ENCODE assay signal across 10 cellular contexts in the genomic region with DNA sequence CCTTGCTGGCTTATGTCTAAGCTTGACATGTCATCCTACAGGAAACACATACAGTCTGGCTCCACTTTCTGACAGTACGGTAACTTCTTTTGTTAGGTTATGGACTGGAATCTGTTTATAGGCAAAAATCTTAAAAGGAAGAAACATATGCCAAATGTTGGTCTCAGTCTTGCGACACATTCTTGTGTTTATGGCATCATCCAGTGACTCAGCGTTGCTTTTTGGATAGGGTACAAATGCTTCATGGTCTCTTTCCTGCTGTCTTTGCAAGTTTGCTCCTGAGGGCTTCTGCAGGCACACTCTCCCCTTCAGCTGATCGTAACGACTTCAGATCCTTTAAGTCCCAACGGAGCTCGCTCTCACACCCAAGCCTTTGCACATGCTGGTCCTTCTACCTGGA. TPM values are rescaled to one million over a fixed set of nuclear protein-coding genes. Genes with fewer than 3 reads are reported as not detected.
DNase-seq lines count a peak whose midpoint lies in the region; ATAC-seq and TF ChIP-seq lines count a peak whose summit lies in the region.
"Had no signal": no experiment of that assay in that cellular context is flagged by ENCODE, and none has a peak within 500 bp of the region (broad histone marks: within the 10 kb centered on the region; RNA-seq: fewer than 3 reads in every experiment).

No MANE protein-coding gene starts in this region.

- H3K36me3 Mint-ChIP-seq in immature natural killer cell = peaks cover 0 to under 1% (median 0%) of the 10 kb centered on the region in 3 donors

- H3K4me3 Mint-ChIP-seq in immature natural killer cell = no peak overlapping the region
- H3K4me3 Mint-ChIP-seq: activated naive CD8-positive, alpha-beta T cell treated with anti-CD3 and anti-CD28 coated beads, Interleukin-2, amount 10 ng/mL, durations not matched to agents 7 days and 5 days had no signal

- no peak overlapping the region for H3K27ac Mint-ChIP-seq in immature natural killer cell
- H3K27ac Mint-ChIP-seq: activated naive CD8-positive, alpha-beta T cell treated with anti-CD3 and anti-CD28 coated beads, Interleukin-2, amount 10 ng/mL, durations not matched to agents 7 days and 5 days; naive B cell had no signal

- H3K4me1 Mint-ChIP-seq in immature natural killer cell = peaks cover 11 to 18% of the 10 kb centered on the region in 2 donors

- H3K27ac ChIP-seq in heart right ventricle (peak overlapping the region in 4 of 10 donors; percentile 8 to 85 (median 40)), Karpas-422 (ENCODE audit: low read length) (no peak overlapping the region)

- H3K4me1 ChIP-seq in heart right ventricle (peaks cover 0 to 52% (median 0%) of the 10 kb centered on the region in 9 donors), Karpas-422 (ENCODE audit: low read length) (peaks cover 8% of the 10 kb centered on the region)

- peaks cover 0 to 1% (median 0%) of the 10 kb centered on the region in 6 donors for H3K9me3 Mint-ChIP-seq in immature natural killer cell
- H3K9me3 Mint-ChIP-seq: activated naive CD8-positive, alpha-beta T cell treated with anti-CD3 and anti-CD28 coated beads, Interleukin-2, amount 10 ng/mL, durations not matched to agents 7 days and 5 days had no signal

- no peaks in the 10 kb centered on the region for H4K20me1 ChIP-seq in Karpas-422 (ENCODE audit: insufficient read depth, low read depth, low read length)

- H2AFZ ChIP-seq in Karpas-422 (ENCODE audit: low read length) = no peak overlapping the region

- WGBS in heart right ventricle, 2 donors = 53 to 56% methylated on average over 7 of the region's 7 CpGs

- H3K9ac ChIP-seq in Karpas-422 (ENCODE audit: low read length) = no peak overlapping the region

- H3K36me3 ChIP-seq in heart right ventricle (no peaks in the 10 kb centered on the region), Karpas-422 (ENCODE audit: insufficient read depth, low read length) (no peaks in the 10 kb centered on the region)

- intact Hi-C loops in heart right ventricle (cut with DNase I) = no loop called here

- H3K27me3 ChIP-seq in heart right ventricle (peaks cover 0 to 13% (median 0%) of the 10 kb centered on the region in 7 donors), Karpas-422 (ENCODE audit: low read length) (no peaks in the 10 kb centered on the region)

- H3K27me3 Mint-ChIP-seq in immature natural killer cell (ENCODE audit: low read depth in 3 of 3) = peaks cover 3 to 7% (median 4%) of the 10 kb centered on the region in 3 donors
- H3K27me3 Mint-ChIP-seq: activated naive CD8-positive, alpha-beta T cell treated with anti-CD3 and anti-CD28 coated beads, Interleukin-2, amount 10 ng/mL, durations not matched to agents 7 days and 5 days had no signal

- ATAC-seq in heart right ventricle (peak in 7 of 8 donors; percentile 54 to 87 (median 71)), HG02623 (IDR thresholded peaks at IDR 0.05; ENCODE audit: unreplicated experiment) (no peak)

- no peaks in the 10 kb centered on the region for H3K9me3 ChIP-seq in heart right ventricle
- 0 out of 2 replicates have a peak, but pooled peaks cover under 1% of the 10 kb centered on the region for H3K9me3 ChIP-seq in Karpas-422 (ENCODE audit: low read length)

- H3K4me2 ChIP-seq in Karpas-422 (ENCODE audit: low read depth, low read length, poor library complexity, severe bottlenecking) = no peak overlapping the region

- no peaks in the 10 kb centered on the region for H3K9me2 ChIP-seq in Karpas-422 (replicated peaks; ENCODE audit: insufficient read depth, low read length)

- H3K4me3 ChIP-seq in heart right ventricle (no peak overlapping the region), Karpas-422 (ENCODE audit: low read length) (no peak overlapping the region)

- no peaks in the 10 kb centered on the region for H3K79me2 ChIP-seq in Karpas-422 (ENCODE audit: low read length)

- peak; percentile 88 for DNase-seq in HS-5 (ENCODE audit: low read depth)
- DNase-seq in T1000 (lab: John Stamatoyannopoulos, UW) = peak; percentile 21
- DNase-seq in heart right ventricle = peak in 1 of 2 donors; percentile 40
- peak; percentile 89 for DNase-seq in stromal cell of bone marrow (ENCODE audit: low read depth)
- no peak for DNase-seq in immature natural killer cell
- no peak for DNase-seq in Karpas-422
- DNase-seq: activated naive CD8-positive, alpha-beta T cell treated with anti-CD3 and anti-CD28 coated beads, Interleukin-2, amount 10 ng/mL, durations not matched to agents 7 days and 5 days; naive B cell; NCI-H510A had no signal

- TF ChIP-seq CTCF in heart right ventricle (IDR thresholded peaks at IDR 0.05) = no peak

RNA-seq across cellular contexts. Expression of gene TNFSF8, which starts 23.5 kb away (rescaled TPM):
- total RNA-seq in heart right ventricle = 1 to 10 TPM in 3 of 10 donors, under 1 TPM in 7; 0.11 to 2.3 (median 0.72) TPM
- polyA plus RNA-seq in heart right ventricle (under 1 TPM; 0.38 to 0.51 TPM), immature natural killer cell (10 to 100 TPM in 1 of 3 donors, 1 to 10 TPM in 2; 3.1 to 10.9 (median 6.0) TPM)
- total RNA-seq in Karpas-422 (2014; rRNA removed; shearing (Covaris generic); ENCODE audit: low replicate concordance) = 17.9 and 19.6 TPM in 2 replicates

Comparison
In these comparisons a context has a peak if more than half of its experiments do, and no peak if none do; other contexts are left out.
1. DNase-seq: peak in HS-5 (single experiment), T1000 (single experiment) and stromal cell of bone marrow (single experiment); none in immature natural killer cell (0 of 3) and Karpas-422 (single experiment).